ENCODE assay signal across 8 cellular contexts in the genomic region with DNA sequence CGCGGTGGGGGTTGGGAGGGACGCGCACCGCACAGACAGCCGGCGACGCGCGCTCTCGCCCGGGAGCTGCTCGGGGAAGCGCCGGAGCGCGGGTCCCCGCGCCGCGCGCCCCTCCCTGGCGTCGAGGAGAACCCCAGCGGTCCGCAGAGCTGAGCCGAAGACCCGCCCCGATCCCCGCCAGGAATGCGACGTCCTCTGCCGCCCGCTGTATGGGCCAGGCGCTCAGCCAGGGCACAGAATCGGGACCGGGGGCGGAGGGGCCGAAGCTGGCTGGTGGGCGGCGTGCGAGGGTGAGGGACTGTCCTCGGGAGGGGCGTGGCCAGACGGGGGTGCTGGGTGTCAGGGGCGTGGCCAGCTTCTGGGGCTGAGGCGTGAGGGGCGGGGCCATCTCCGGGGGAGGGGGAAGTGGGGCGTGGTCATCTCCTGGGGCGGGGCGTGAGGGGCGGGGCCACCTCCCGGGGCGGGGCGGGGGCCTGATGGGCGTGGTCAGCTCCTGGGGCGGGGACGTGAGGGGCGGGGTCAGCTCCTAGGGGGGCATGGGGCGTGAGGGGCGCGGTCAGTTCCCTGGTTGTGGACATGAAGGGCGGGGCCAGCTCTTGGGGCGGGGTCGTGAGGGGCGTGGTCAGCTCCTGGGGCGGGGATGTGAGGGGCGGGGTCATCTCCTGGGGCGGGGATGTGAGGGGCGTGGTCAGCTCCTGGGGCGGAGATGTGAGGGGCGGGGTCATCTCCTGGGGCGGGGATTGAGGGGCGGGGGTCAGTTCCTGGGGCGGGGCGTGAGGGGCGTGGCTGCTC. TPM values are rescaled to one million over a fixed set of nuclear protein-coding genes. Genes with fewer than 3 reads are reported as not detected.
A peak's percentile ranks its signal among the peaks of the same experiment; 100 is the strongest.
DNase-seq lines count a peak whose midpoint lies in the region; ATAC-seq and TF ChIP-seq lines count a peak whose summit lies in the region.

No MANE protein-coding gene starts in this region.

- H3K36me3 Mint-ChIP-seq in chondrocyte (ENCODE audit: low read depth) = no peaks in the 10 kb centered on the region

- H3K4me1 Mint-ChIP-seq in chondrocyte (ENCODE audit: low read depth) = peaks cover 15% of the 10 kb centered on the region

- H3K4me3 Mint-ChIP-seq in chondrocyte (ENCODE audit: unreplicated experiment) = peak overlapping the region; percentile 68

- H3K27me3 ChIP-seq in kidney epithelial cell (ENCODE audit: control insufficient read depth, insufficient read depth, low read length) = peaks cover 3% of the 10 kb centered on the region

- no peaks in the 10 kb centered on the region for H3K27me3 Mint-ChIP-seq in chondrocyte (ENCODE audit: low read depth)

- no peak for ATAC-seq in HG02763 (IDR thresholded peaks at IDR 0.05; ENCODE audit: unreplicated experiment)

- no peaks in the 10 kb centered on the region for H3K9me3 Mint-ChIP-seq in chondrocyte (ENCODE audit: low read depth)

- H3K4me3 ChIP-seq in kidney epithelial cell (ENCODE audit: low read depth, low read length) = peak overlapping the region; percentile 37

- DNase-seq in Ammon's horn (ENCODE audit: low spot score) = peak; percentile 95
- peak; percentile 26 for DNase-seq in M059J (ENCODE audit: low read depth)
- peak; percentile 81 for DNase-seq in activated CD4-positive, alpha-beta T cell treated with anti-CD3 and anti-CD28 coated beads for 48 hours
- no peak for DNase-seq in chondrocyte (ENCODE audit: low spot score)
- no peak for DNase-seq in kidney epithelial cell (ENCODE audit: low read depth)
- DNase-seq in stimulated activated CD4-positive, alpha-beta T cell treated with anti-CD3 and anti-CD28 coated beads, Interleukin-1b, Interleukin-23, amount 100 ng/mL, for 4 hours (ENCODE audit: low read depth in 2 of 2) = peak; percentile 43 to 54
- no peak for DNase-seq in NCI-H1694 treated with DMSO at 0.1 percent for 48 hours (lab: John Stamatoyannopoulos, UW)

- peak; percentile 8 for TF ChIP-seq CTCF in chondrocyte (IDR thresholded peaks at IDR 0.05)
- TF ChIP-seq CTCF in kidney epithelial cell (IDR thresholded peaks at IDR 0.05; ENCODE audit: insufficient read depth, low read length, poor library complexity, severe bottlenecking) = no peak

- H3K27ac Mint-ChIP-seq in chondrocyte (ENCODE audit: unreplicated experiment) = no peak overlapping the region

- no peaks in the 10 kb centered on the region for H3K36me3 ChIP-seq in kidney epithelial cell (ENCODE audit: control insufficient read depth, insufficient read depth, low read length)

RNA-seq across cellular contexts. Expression of a gene that starts 1.0 kb away (rescaled TPM):
- not detected in 2 replicates for total RNA-seq in M059J (2014; rRNA removed; shearing (Covaris generic))
- total RNA-seq in chondrocyte (24.2 to 80.4 TPM (median 76.8 TPM) in 3 replicates), kidney epithelial cell (2.0 and 3.8 TPM in 2 replicates)

RNA-seq across cellular contexts. Expression of a gene that starts 4.5 kb away (rescaled TPM):
- total RNA-seq in M059J (2014; rRNA removed; shearing (Covaris generic)) = not detected in 2 replicates
- total RNA-seq in chondrocyte (0.15 to 5.8 TPM (median 5.2 TPM) in 3 replicates), kidney epithelial cell (not detected in 2 replicates)

RNA-seq across cellular contexts. Expression of a gene that starts 14.0 kb away (rescaled TPM):
- total RNA-seq in M059J (2014; rRNA removed; shearing (Covaris generic)) = 53.1 and 59.0 TPM in 2 replicates
- total RNA-seq in chondrocyte = 34.4 to 38.7 TPM (median 36.8 TPM) in 3 replicates
- 42.2 and 46.8 TPM in 2 replicates for total RNA-seq in kidney epithelial cell

RNA-seq across cellular contexts. Expression of a gene that starts 18.1 kb away (rescaled TPM):
- total RNA-seq in M059J (2014; rRNA removed; shearing (Covaris generic)) = 11.0 and 18.9 TPM in 2 replicates
- total RNA-seq in chondrocyte (4.9 to 5.5 TPM in 2 of 3 replicates, not detected in the other), kidney epithelial cell (0.75 TPM in 1 of 2 replicates, not detected in the other)

RNA-seq across cellular contexts. Expression of a gene that starts 26.2 kb away (rescaled TPM):
- total RNA-seq in M059J (2014; rRNA removed; shearing (Covaris generic)) = 1.2 TPM in 1 of 2 replicates, not detected in the other
- total RNA-seq in chondrocyte (0.51 to 0.60 TPM in 2 of 3 replicates, not detected in the other), kidney epithelial cell (1.2 TPM in 1 of 2 replicates, not detected in the other)

Comparison
In these comparisons a context has a peak if more than half of its experiments do, and no peak if none do; other contexts are left out.
1. DNase-seq: peak in Ammon's horn (single experiment), M059J (single experiment), activated CD4-positive, alpha-beta T cell treated with anti-CD3 and anti-CD28 coated beads for 48 hours (single experiment) and stimulated activated CD4-positive, alpha-beta T cell treated with anti-CD3 and anti-CD28 coated beads, Interleukin-1b, Interleukin-23, amount 100 ng/mL, for 4 hours (2 of 2); none in chondrocyte (single experiment), kidney epithelial cell (single experiment) and NCI-H1694 treated with DMSO at 0.1 percent for 48 hours (single experiment).